In the genomic region with DNA sequence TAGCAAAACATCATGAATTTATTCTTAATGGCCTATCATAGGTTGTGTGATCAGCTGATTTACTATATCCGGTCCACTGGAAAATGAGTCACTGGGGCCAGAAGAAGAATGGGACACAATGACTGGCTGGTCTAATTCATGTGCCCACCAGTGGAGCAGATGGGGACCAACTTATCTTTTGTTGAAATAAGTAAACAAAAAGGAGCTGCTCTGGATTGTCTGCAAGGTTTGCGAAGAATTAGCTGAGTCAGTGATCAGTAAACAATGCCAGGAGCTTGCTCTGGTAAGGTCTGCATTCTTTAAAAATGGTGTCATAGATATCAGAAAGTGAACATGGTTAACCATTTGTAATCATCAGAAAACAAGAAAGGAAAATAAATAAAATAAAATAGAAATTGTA, we compare ENCODE assay signal across 1 cellular context.
TF ChIP-seq lines count a peak whose summit lies in the region.

No MANE protein-coding gene starts in this region.

TF ChIP-seq in HepG2, 621 proteins besides CTCF, POLR2A, EP300 and RAD21 (continued from another document and continues in another):
- TF ChIP-seq TCF7 (IDR thresholded peaks at IDR 0.05; ENCODE audit: low read depth) (no peak), KLF12 (CRISPR knock-in tag; IDR thresholded peaks at IDR 0.05; ENCODE audit: borderline replicate concordance) (no peak), JUNB (CRISPR knock-in tag; IDR thresholded peaks at IDR 0.05; ENCODE audit: borderline replicate concordance) (peak; percentile 28; the same call in 1 of the 2 replicates), ZNF343 (CRISPR knock-in tag; IDR thresholded peaks at IDR 0.05) (no peak), ZNF207 (IDR thresholded peaks at IDR 0.05; ENCODE audit: borderline replicate concordance) (no peak), DR1 (CRISPR knock-in tag; IDR thresholded peaks at IDR 0.05) (no peak), ZNF660 (CRISPR knock-in tag; IDR thresholded peaks at IDR 0.05; ENCODE audit: borderline replicate concordance, low read depth) (no peak), PCBP1 (IDR thresholded peaks at IDR 0.05; ENCODE audit: borderline replicate concordance, low read depth, low read length) (no peak), THAP11 (CRISPR knock-in tag; IDR thresholded peaks at IDR 0.05) (no peak), ZNF280B (CRISPR knock-in tag; IDR thresholded peaks at IDR 0.05; ENCODE audit: borderline replicate concordance) (no peak), ZNF737 (CRISPR knock-in tag; IDR thresholded peaks at IDR 0.05; ENCODE audit: borderline replicate concordance) (no peak), SOX5 (CRISPR knock-in tag; IDR thresholded peaks at IDR 0.05; ENCODE audit: borderline replicate concordance) (peak; percentile 74; the same call in 1 of the 2 replicates), SOX13 (IDR thresholded peaks at IDR 0.05) (0 out of 2 replicates have a peak, but pooled peaks have one; percentile 28), SOX13 (CRISPR knock-in tag; conservative IDR thresholded peaks at IDR 0.05 in 1 of 2, IDR thresholded peaks at IDR 0.05 in 1 of 2) (peak in 1 of 2 experiments; percentile 74; a peak in 2 of 4 replicates), TFAP4 (IDR thresholded peaks at IDR 0.05; ENCODE audit: borderline replicate concordance, low read depth) (peak; percentile 22; the same call in 1 of the 2 replicates), ZNF616 (CRISPR knock-in tag; IDR thresholded peaks at IDR 0.05; ENCODE audit: low read depth) (no peak), ZNF839 (CRISPR knock-in tag; IDR thresholded peaks at IDR 0.05; ENCODE audit: borderline replicate concordance) (no peak), ZBTB1 (CRISPR knock-in tag; IDR thresholded peaks at IDR 0.05; ENCODE audit: borderline replicate concordance) (no peak), RNF219 (CRISPR knock-in tag; IDR thresholded peaks at IDR 0.05) (no peak), ZNF543 (CRISPR knock-in tag; IDR thresholded peaks at IDR 0.05) (no peak), PATZ1 (CRISPR knock-in tag; IDR thresholded peaks at IDR 0.05) (no peak), ZNF317 (CRISPR knock-in tag; IDR thresholded peaks at IDR 0.05) (no peak), DNMT3B (CRISPR knock-in tag; conservative IDR thresholded peaks at IDR 0.05) (no peak), FOXA3 (CRISPR knock-in tag; IDR thresholded peaks at IDR 0.05) (peak; percentile 55), ZNF782 (CRISPR knock-in tag; IDR thresholded peaks at IDR 0.05; ENCODE audit: borderline replicate concordance) (no peak), ZNF563 (CRISPR knock-in tag; IDR thresholded peaks at IDR 0.05) (no peak), IKZF4 (CRISPR knock-in tag; IDR thresholded peaks at IDR 0.05; ENCODE audit: borderline replicate concordance, low read depth, not compliant biosample characterization) (no peak), ZNF160 (CRISPR knock-in tag; IDR thresholded peaks at IDR 0.05) (no peak), NBN (conservative IDR thresholded peaks at IDR 0.05) (no peak), ATAD3A (CRISPR knock-in tag; IDR thresholded peaks at IDR 0.05) (no peak), GPBP1L1 (CRISPR knock-in tag; IDR thresholded peaks at IDR 0.05) (no peak), ZNF143 (CRISPR knock-in tag; IDR thresholded peaks at IDR 0.05) (no peak), CEBPB (IDR thresholded peaks at IDR 0.05; ENCODE audit: borderline replicate concordance, low read depth, low read length) (no peak), THAP8 (CRISPR knock-in tag; IDR thresholded peaks at IDR 0.05; ENCODE audit: borderline replicate concordance) (no peak), U2AF2 (IDR thresholded peaks at IDR 0.05; ENCODE audit: low read depth, low read length) (no peak), KLF15 (CRISPR knock-in tag; IDR thresholded peaks at IDR 0.05; ENCODE audit: borderline replicate concordance) (no peak), FOXA1 (IDR thresholded peaks at IDR 0.05) (no peak), FOXA1 (CRISPR knock-in tag; IDR thresholded peaks at IDR 0.05) (peak; percentile 29; the same call in 1 of the 2 replicates), ZFP36 (IDR thresholded peaks at IDR 0.05; ENCODE audit: borderline replicate concordance, low read depth, low read length, partially characterized antibody) (no peak)
- TF ChIP-seq, protein P1, sequence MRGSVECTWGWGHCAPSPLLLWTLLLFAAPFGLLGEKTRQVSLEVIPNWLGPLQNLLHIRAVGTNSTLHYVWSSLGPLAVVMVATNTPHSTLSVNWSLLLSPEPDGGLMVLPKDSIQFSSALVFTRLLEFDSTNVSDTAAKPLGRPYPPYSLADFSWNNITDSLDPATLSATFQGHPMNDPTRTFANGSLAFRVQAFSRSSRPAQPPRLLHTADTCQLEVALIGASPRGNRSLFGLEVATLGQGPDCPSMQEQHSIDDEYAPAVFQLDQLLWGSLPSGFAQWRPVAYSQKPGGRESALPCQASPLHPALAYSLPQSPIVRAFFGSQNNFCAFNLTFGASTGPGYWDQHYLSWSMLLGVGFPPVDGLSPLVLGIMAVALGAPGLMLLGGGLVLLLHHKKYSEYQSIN (CRISPR knock-in tag; IDR thresholded peaks at IDR 0.05; ENCODE audit: borderline replicate concordance), result no peak
- TF ChIP-seq, protein P2, sequence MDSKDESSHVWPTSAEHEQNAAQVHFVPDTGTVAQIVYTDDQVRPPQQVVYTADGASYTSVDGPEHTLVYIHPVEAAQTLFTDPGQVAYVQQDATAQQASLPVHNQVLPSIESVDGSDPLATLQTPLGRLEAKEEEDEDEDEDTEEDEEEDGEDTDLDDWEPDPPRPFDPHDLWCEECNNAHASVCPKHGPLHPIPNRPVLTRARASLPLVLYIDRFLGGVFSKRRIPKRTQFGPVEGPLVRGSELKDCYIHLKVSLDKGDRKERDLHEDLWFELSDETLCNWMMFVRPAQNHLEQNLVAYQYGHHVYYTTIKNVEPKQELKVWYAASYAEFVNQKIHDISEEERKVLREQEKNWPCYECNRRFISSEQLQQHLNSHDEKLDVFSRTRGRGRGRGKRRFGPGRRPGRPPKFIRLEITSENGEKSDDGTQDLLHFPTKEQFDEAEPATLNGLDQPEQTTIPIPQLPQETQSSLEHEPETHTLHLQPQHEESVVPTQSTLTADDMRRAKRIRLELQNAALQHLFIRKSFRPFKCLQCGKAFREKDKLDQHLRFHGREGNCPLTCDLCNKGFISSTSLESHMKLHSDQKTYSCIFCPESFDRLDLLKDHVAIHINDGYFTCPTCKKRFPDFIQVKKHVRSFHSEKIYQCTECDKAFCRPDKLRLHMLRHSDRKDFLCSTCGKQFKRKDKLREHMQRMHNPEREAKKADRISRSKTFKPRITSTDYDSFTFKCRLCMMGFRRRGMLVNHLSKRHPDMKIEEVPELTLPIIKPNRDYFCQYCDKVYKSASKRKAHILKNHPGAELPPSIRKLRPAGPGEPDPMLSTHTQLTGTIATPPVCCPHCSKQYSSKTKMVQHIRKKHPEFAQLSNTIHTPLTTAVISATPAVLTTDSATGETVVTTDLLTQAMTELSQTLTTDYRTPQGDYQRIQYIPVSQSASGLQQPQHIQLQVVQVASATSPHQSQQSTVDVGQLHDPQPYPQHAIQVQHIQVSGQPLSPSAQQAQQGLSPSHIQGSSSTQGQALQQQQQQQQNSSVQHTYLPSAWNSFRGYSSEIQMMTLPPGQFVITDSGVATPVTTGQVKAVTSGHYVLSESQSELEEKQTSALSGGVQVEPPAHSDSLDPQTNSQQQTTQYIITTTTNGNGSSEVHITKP (CRISPR knock-in tag; IDR thresholded peaks at IDR 0.05; ENCODE audit: low read depth), result no peak
- TF ChIP-seq, protein P3, sequence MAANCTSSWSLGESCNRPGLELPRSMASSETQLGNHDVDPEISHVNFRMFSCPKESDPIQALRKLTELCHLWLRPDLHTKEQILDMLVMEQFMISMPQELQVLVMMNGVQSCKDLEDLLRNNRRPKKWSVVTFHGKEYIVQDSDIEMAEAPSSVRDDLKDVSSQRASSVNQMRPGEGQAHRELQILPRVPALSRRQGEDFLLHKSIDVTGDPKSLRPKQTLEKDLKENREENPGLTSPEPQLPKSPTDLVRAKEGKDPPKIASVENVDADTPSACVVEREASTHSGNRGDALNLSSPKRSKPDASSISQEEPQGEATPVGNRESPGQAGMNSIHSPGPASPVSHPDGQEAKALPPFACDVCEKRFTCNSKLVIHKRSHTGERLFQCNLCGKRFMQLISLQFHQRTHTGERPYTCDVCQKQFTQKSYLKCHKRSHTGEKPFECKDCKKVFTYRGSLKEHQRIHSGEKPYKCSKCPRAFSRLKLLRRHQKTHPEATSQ (CRISPR knock-in tag; IDR thresholded peaks at IDR 0.05; ENCODE audit: borderline replicate concordance), result no peak
- TF ChIP-seq, protein P4, sequence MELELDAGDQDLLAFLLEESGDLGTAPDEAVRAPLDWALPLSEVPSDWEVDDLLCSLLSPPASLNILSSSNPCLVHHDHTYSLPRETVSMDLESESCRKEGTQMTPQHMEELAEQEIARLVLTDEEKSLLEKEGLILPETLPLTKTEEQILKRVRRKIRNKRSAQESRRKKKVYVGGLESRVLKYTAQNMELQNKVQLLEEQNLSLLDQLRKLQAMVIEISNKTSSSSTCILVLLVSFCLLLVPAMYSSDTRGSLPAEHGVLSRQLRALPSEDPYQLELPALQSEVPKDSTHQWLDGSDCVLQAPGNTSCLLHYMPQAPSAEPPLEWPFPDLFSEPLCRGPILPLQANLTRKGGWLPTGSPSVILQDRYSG (CRISPR knock-in tag; IDR thresholded peaks at IDR 0.05), result no peak
- TF ChIP-seq, protein P5, sequence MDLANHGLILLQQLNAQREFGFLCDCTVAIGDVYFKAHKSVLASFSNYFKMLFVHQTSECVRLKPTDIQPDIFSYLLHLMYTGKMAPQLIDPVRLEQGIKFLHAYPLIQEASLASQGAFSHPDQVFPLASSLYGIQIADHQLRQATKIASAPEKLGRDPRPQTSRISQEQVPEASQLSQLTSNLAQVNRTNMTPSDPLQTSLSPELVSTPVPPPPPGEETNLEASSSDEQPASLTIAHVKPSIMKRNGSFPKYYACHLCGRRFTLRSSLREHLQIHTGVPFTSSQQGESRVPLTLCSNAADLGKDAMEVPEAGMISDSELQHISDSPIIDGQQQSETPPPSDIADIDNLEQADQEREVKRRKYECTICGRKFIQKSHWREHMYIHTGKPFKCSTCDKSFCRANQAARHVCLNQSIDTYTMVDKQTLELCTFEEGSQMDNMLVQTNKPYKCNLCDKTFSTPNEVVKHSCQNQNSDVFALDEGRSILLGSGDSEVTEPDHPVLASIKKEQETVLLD (CRISPR knock-in tag; IDR thresholded peaks at IDR 0.05; ENCODE audit: low read depth), result no peak
